Comparison of ENCODE assay signal across 11 cellular contexts in genomic region chr9:128628471-128629048, GRCh38. TPM values are rescaled to one million over a fixed set of nuclear protein-coding genes. Genes with fewer than 3 reads are reported as not detected.
DNase-seq lines count a peak whose midpoint lies in the region; FAIRE-seq and TF ChIP-seq lines count a peak whose summit lies in the region.
"Had no signal": no experiment of that assay in that cellular context is flagged by ENCODE, and none has a peak within 500 bp of the region (broad histone marks: within the 10 kb centered on the region; RNA-seq: fewer than 3 reads in every experiment).

No MANE protein-coding gene starts in this region.

- no peak overlapping the region for H2BK120ac ChIP-seq in mesenchymal stem cell (ENCODE audit: low read depth, low read length)

- H3K18ac ChIP-seq in mesenchymal stem cell (ENCODE audit: low read depth in 1 of 2, low read length in 2 of 2), result no peak overlapping the region

- POLR2A ChIA-PET in endothelial cell of umbilical vein (lab: Charles Lee), result no interaction called here

- WGBS in mesenchymal stem cell, result 88% methylated on average over 17 of the region's 17 CpGs

- H3K23ac ChIP-seq in mesenchymal stem cell (ENCODE audit: low read length in 2 of 2), result no peak overlapping the region

- peaks cover 42 to 84% of the 10 kb centered on the region in 2 experiments for H3K36me3 ChIP-seq in endothelial cell of umbilical vein (ENCODE audit: control insufficient read depth in 2 of 2, extremely low read depth in 1 of 2, insufficient read depth in 2 of 2, low read length in 2 of 2)
- peaks cover 95 to 97% of the 10 kb centered on the region in 2 experiments for H3K36me3 ChIP-seq in mesenchymal stem cell (ENCODE audit: control insufficient read depth in 1 of 2, insufficient read depth in 2 of 2, low read depth in 1 of 2, low read length in 2 of 2)
- no peaks in the 10 kb centered on the region for H3K36me3 ChIP-seq in uterus

- no peak overlapping the region for H4K8ac ChIP-seq in mesenchymal stem cell (ENCODE audit: low read length)

- no peak overlapping the region for H3K9ac ChIP-seq in endothelial cell of umbilical vein (replicated peaks; ENCODE audit: extremely low read depth, insufficient read depth, low read length)
- H3K9ac ChIP-seq in mesenchymal stem cell (ENCODE audit: low read length), result peak overlapping the region; percentile 27

- H3K4me3 ChIP-seq in endothelial cell of umbilical vein (replicated peaks in 1 of 3; ENCODE audit: insufficient read depth in 1 of 3, low read depth in 1 of 3, low read length in 3 of 3), result no peak overlapping the region
- H3K4me3 ChIP-seq in mesenchymal stem cell (ENCODE audit: insufficient read depth in 1 of 2, low read depth in 1 of 2, low read length in 2 of 2), result no peak overlapping the region
- no peak overlapping the region for H3K4me3 ChIP-seq in uterus

- H3K79me1 ChIP-seq in mesenchymal stem cell (replicated peaks; ENCODE audit: low read length, poor library complexity, severe bottlenecking), result peaks cover 39% of the 10 kb centered on the region

- no peak for FAIRE-seq in endothelial cell of umbilical vein (lab: Jason Lieb, UNC)
- FAIRE-seq: A204.1 had no signal

- no peak overlapping the region for H3K4ac ChIP-seq in mesenchymal stem cell (ENCODE audit: low read depth in 1 of 2, low read length in 2 of 2)

- intact Hi-C loops in endothelial cell of umbilical vein (cut with micrococcal nuclease) (no loop called here), uterus (cut with DNase I; ENCODE audit: low total_unique reads) (no loop called here)

- H3K4me2 ChIP-seq in endothelial cell of umbilical vein (ENCODE audit: insufficient read depth, low read length), result no peak overlapping the region
- no peak overlapping the region for H3K4me2 ChIP-seq in mesenchymal stem cell (ENCODE audit: low read length, poor library complexity, severe bottlenecking)

- H2AFZ ChIP-seq in endothelial cell of umbilical vein (ENCODE audit: low read depth, low read length) (no peak overlapping the region), mesenchymal stem cell (ENCODE audit: low read depth, low read length) (no peak overlapping the region)

- peak; percentile 29 for DNase-seq in DMS53 (lab: John Stamatoyannopoulos, UW)
- no peak for DNase-seq in DMS53 treated with DMSO at 0.1 percent for 48 hours (lab: John Stamatoyannopoulos, UW; ENCODE audit: unreplicated experiment)
- no peak for DNase-seq in endothelial cell of umbilical vein (ENCODE audit: low read depth, low spot score)
- no peak for DNase-seq in mesenchymal stem cell
- DNase-seq in uterus, result peak; percentile 46 to 82
- DNase-seq in T-helper 2 cell, result no peak
- DNase-seq in ecto neural progenitor cell (ENCODE audit: low spot score), result no peak
- no peak for DNase-seq in stimulated activated naive CD4-positive, alpha-beta T cell treated with Interleukin-2 at 50 U/mL for 16 hours (lab: John Stamatoyannopoulos, UW)
- DNase-seq: activated naive CD8-positive, alpha-beta T cell treated with anti-CD3 and anti-CD28 coated beads, Interleukin-2, amount 10 ng/mL, durations not matched to agents 7 days and 5 days; NCI-H510A treated with DMSO at 0.1 percent for 48 hours had no signal

- TF ChIP-seq POLR2A in endothelial cell of umbilical vein (IDR thresholded peaks at IDR 0.05; ENCODE audit: low read depth, low read length) (peak; percentile 50), uterus (IDR thresholded peaks at IDR 0.05) (no peak)

- no peak overlapping the region for H2BK5ac ChIP-seq in mesenchymal stem cell (ENCODE audit: low read depth, low read length, poor library complexity, severe bottlenecking)

- dilution Hi-C loops in endothelial cell of umbilical vein (cut with MboI; ENCODE audit: extremely low pct_ligation_motif_present, low sequenced_read_pairs), result no loop called here

- no peaks in the 10 kb centered on the region for H3K79me2 ChIP-seq in endothelial cell of umbilical vein (ENCODE audit: control insufficient read depth, insufficient read depth, low read length)

- H3K9me3 ChIP-seq in endothelial cell of umbilical vein (replicated peaks; ENCODE audit: control insufficient read depth, insufficient read depth, low read length) (no peaks in the 10 kb centered on the region), mesenchymal stem cell (ENCODE audit: control insufficient read depth, low read length) (no peaks in the 10 kb centered on the region), uterus (no peaks in the 10 kb centered on the region)

- no peaks in the 10 kb centered on the region for H3K9me1 ChIP-seq in endothelial cell of umbilical vein (replicated peaks; ENCODE audit: control insufficient read depth, extremely low read depth, insufficient read depth, low read length)

- H2BK12ac ChIP-seq in mesenchymal stem cell (ENCODE audit: low read length in 2 of 2), result no peak overlapping the region

- no peak for TF ChIP-seq CTCF in endothelial cell of umbilical vein (IDR thresholded peaks at IDR 0.05; ENCODE audit: extremely low read depth in 1 of 2, insufficient read depth in 1 of 2, low read depth in 1 of 2, low read length in 2 of 2)
- no peak for TF ChIP-seq CTCF in uterus (IDR thresholded peaks at IDR 0.05)

- no peak overlapping the region for H4K91ac ChIP-seq in mesenchymal stem cell (ENCODE audit: low read length)

- H3K27me3 ChIP-seq in endothelial cell of umbilical vein (ENCODE audit: control insufficient read depth in 2 of 2, insufficient read depth in 2 of 2, low read length in 2 of 2), result no peaks in the 10 kb centered on the region
- H3K27me3 ChIP-seq in mesenchymal stem cell (ENCODE audit: control insufficient read depth in 1 of 2, insufficient read depth in 1 of 2, low read length in 2 of 2), result no peaks in the 10 kb centered on the region
- no peaks in the 10 kb centered on the region for H3K27me3 ChIP-seq in uterus

- no peaks in the 10 kb centered on the region for H4K20me1 ChIP-seq in endothelial cell of umbilical vein (replicated peaks; ENCODE audit: control insufficient read depth, extremely low read depth, insufficient read depth, low read length)

- BruUV-seq in endothelial cell of umbilical vein (replicated peaks; lab: Mats Ljungman, UMichigan), result no TSS peak

- no peak overlapping the region for H3K27ac ChIP-seq in endothelial cell of umbilical vein (ENCODE audit: insufficient read depth, low read depth, low read length)
- no peak overlapping the region for H3K27ac ChIP-seq in mesenchymal stem cell (ENCODE audit: low read length, poor library complexity, severe bottlenecking)
- peak overlapping the region in 1 of 2 donors; percentile 44 for H3K27ac ChIP-seq in uterus

- no peak overlapping the region for H2AK5ac ChIP-seq in mesenchymal stem cell (ENCODE audit: low read length, severe bottlenecking)

- no peaks in the 10 kb centered on the region for H3K4me1 ChIP-seq in endothelial cell of umbilical vein (ENCODE audit: control insufficient read depth, extremely low read depth, insufficient read depth, low read length)
- H3K4me1 ChIP-seq in mesenchymal stem cell (ENCODE audit: control insufficient read depth, insufficient read depth, low read depth, low read length), result no peaks in the 10 kb centered on the region
- no peaks in the 10 kb centered on the region for H3K4me1 ChIP-seq in uterus

- H3K14ac ChIP-seq in mesenchymal stem cell (ENCODE audit: low read length in 2 of 2), result no peak overlapping the region

- CTCF ChIA-PET in endothelial cell of umbilical vein (lab: Charles Lee), result no interaction called here

- no peak overlapping the region for H2BK15ac ChIP-seq in mesenchymal stem cell (ENCODE audit: low read depth, poor library complexity, severe bottlenecking)

TF ChIP-seq in endothelial cell of umbilical vein, 7 proteins besides CTCF, POLR2A, EP300 and RAD21:
- TF ChIP-seq MYC (IDR thresholded peaks at IDR 0.05; ENCODE audit: low read depth, low read length), result no peak
TF ChIP-seq in endothelial cell of umbilical vein: peak in this region for 0.

RNA-seq across cellular contexts. Expression of gene DYNC2I2, which starts 28.1 kb away (rescaled TPM):
- total RNA-seq in endothelial cell of umbilical vein (68.5 and 73.6 TPM in 2 replicates), uterus (10 to 100 TPM; 21.4 to 44.8 (median 41.1) TPM)
- polyA plus RNA-seq in endothelial cell of umbilical vein, result 82.6 and 88.5 TPM in 2 replicates
- 56.2 and 80.5 TPM in 2 replicates for polyA plus RNA-seq in endothelial cell of umbilical vein (2011; cell fraction: cytosol; rRNA removed)
- polyA plus RNA-seq in endothelial cell of umbilical vein (2011; cell fraction: nucleus; rRNA removed), result 74.6 and 80.8 TPM in 2 replicates
- polyA plus RNA-seq in endothelial cell of umbilical vein (2012), result 39.7 and 41.2 TPM in 2 replicates
- polyA minus RNA-seq in endothelial cell of umbilical vein, result 32.9 and 45.3 TPM in 2 replicates
- polyA minus RNA-seq in endothelial cell of umbilical vein (2011; cell fraction: cytosol; rRNA and poly(A)+ RNA removed), result 181 TPM
- polyA minus RNA-seq in endothelial cell of umbilical vein (2011; cell fraction: nucleus; rRNA and poly(A)+ RNA removed), result 21.7 and 31.4 TPM in 2 replicates
- 16.5 TPM for polyA plus RNA-seq in mesenchymal stem cell (2013, experiment 1 of 2)
- polyA plus RNA-seq in mesenchymal stem cell (2013, experiment 2 of 2), result 16.2 TPM

Comparison
In these comparisons a context has a peak if more than half of its experiments do, and no peak if none do; other contexts are left out.
1. DNase-seq: peak in DMS53 (single experiment) and uterus (2 of 2); none in DMS53 treated with DMSO at 0.1 percent for 48 hours (single experiment), endothelial cell of umbilical vein (single experiment), mesenchymal stem cell (single experiment), T-helper 2 cell (0 of 5), ecto neural progenitor cell (single experiment) and stimulated activated naive CD4-positive, alpha-beta T cell treated with Interleukin-2 at 50 U/mL for 16 hours (single experiment).